Comparison of ENCODE assay signal across 23 cellular contexts in the genomic region with DNA sequence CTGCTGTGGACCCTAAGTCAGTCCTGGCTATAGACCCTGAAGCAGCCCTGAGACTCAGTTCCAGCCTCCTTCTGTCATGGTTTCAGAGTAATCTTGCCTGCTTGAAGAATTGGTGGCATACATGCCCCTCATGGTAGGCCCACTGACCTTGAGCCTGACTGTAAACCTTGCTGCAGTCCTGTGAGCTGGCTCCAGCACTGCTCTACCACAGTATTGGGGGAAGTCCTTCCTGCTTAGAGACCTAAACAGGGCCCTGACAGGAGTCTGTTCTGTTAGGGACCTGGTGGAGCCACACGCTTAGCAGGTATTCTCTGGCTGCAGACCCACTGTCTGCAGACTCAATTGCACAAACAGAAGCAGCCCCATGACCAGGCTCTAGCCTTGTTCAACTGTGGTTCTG.
"Had no signal": no experiment of that assay in that cellular context is flagged by ENCODE, and none has a peak within 500 bp of the region (broad histone marks: within the 10 kb centered on the region; RNA-seq: fewer than 3 reads in every experiment).

No MANE protein-coding gene starts in this region.

- H3K9ac ChIP-seq: KMS-11 had no signal

- ATAC-seq: K562, Right ventricle myocardium inferior, SK-N-SH treated with all-trans-retinoic acid at 6 μM for 48 hours had no signal

- H2AFZ ChIP-seq: PC-9 had no signal

- H3K9me3 ChIP-seq: Peyer's patch, SJCRH30 had no signal

- H3K27me3 ChIP-seq: Peyer's patch had no signal

- H3K4me2 ChIP-seq: KMS-11, PC-9 had no signal

- H3K4me3 Mint-ChIP-seq: IgD-negative memory B cell had no signal

- H3K27ac Mint-ChIP-seq: IgD-negative memory B cell had no signal

- H3K4me1 ChIP-seq: Peyer's patch, SJCRH30 had no signal

- DNase-seq: Kasumi-1, NCI-H1092, NCI-H1105 treated with DMSO at 0.1 percent for 48 hours, NCI-H1417 treated with DMSO at 0.1 percent for 48 hours, NCI-H146, NCI-H1694 treated with DMSO at 0.1 percent for 48 hours, NCI-H1930, NCI-H2081, NCI-H2107, NCI-H2227 treated with DMSO at 0.1 percent for 48 hours, NCI-H524, NCI-H526 treated with DMSO at 0.1 percent for 48 hours, NCI-H748 treated with DMSO at 0.1 percent for 48 hours, OCI-M1, PC-9, Peyer's patch, SHP77 treated with DMSO at 0.1 percent for 48 hours had no signal

- H3K36me3 ChIP-seq: Peyer's patch, SJCRH30 had no signal

- H3K27ac ChIP-seq: KMS-11, PC-9, Peyer's patch, SJCRH30 had no signal

- H3K4me3 ChIP-seq: K562, PC-9, Peyer's patch, SJCRH30 had no signal
